Comparison of ENCODE assay signal across 1 cellular context in the genomic region with DNA sequence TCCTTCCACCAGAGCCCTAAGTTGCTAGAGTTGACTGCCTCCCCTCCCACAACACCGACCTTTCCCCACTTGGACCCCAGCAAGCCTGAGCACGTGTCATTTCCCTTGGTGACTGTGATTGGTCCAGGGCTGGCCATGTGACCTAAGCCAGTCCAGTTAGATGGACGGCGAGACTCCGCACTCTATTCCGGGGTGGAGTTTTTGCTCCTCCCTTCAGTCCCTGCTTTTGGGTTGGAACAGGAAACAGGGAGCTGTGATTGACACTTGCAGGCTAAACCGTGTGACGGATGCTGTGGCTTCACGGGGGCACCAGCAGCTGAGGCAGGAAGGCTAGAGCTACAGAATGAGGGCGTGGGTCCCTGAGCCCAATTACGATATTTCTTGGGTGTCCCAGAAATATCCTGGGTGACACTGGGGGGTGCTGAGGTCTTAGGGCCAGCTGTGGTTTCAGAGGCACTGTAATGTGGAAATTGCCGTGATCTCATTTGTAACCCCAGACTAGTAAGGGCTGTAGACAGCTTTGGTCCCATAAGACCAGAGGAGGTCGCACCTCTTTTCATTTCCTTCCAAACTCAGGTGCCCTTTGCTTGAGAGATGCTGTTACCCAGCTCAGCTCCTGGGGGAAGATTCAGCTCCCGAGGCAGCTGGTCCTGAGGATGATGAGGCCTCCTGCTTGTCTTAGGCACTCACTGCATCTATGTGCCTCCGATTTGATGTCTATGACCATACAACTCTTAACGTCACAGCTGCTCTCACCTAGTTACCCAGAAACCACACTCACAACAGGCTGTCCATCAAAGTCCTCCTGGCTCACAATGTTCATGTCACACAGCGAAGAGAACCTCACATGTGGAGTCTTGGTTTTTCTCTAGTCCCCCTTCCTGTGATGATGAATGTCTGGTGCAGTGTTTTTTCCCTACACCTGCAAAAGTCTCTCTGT.
TF ChIP-seq lines count a peak whose summit lies in the region.

No MANE protein-coding gene starts in this region.

TF ChIP-seq in HCT116, 20 proteins besides CTCF, POLR2A, EP300 and RAD21 (continued from another document):
- TF ChIP-seq EZH2phosphoT487 (IDR thresholded peaks at IDR 0.05; ENCODE audit: borderline replicate concordance), result no peak
- TF ChIP-seq CBX3 (IDR thresholded peaks at IDR 0.05; ENCODE audit: low read depth), result no peak
- no peak for TF ChIP-seq FOSL1 (IDR thresholded peaks at IDR 0.05; ENCODE audit: low read depth)
- TF ChIP-seq SIN3A (IDR thresholded peaks at IDR 0.05; ENCODE audit: low read depth), result no peak
- no peak for TF ChIP-seq CEBPB (IDR thresholded peaks at IDR 0.05; ENCODE audit: low read depth)
- TF ChIP-seq ATF3 (IDR thresholded peaks at IDR 0.05), result no peak
